In the genomic region with DNA sequence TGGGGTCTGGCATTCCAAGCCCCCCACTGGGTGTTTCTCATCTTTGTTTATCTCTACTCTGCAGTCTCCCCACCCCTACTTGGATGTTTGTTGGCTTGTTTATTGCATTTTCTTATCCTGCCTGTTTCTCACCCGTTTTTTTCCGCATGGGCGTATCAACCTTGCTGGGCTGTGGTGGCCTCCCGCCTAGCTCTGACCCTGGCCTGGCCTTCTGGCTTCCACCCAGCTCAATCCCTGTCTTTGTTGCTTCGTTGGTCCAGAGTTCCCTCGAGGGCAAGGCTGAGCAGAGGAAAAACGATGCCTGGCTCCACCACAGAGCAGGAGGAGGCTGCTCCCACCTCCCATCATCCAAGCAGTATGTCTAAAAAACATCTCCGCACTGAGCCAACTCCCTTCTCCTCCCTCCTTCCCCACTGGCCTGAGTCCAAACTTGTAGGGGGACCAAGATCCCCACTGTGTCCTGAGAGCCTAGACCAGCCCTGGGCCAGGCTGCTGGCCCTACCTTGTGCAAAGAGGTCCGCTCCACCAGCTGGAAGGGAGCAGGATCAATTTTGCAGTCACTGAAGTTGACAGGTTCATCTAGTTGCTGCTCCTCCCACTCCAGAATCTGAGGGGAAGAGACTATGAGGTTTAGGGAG, we compare ENCODE assay signal across 19 cellular contexts. TPM values are rescaled to one million over a fixed set of nuclear protein-coding genes. Genes with fewer than 3 reads are reported as not detected.
A peak's percentile ranks its signal among the peaks of the same experiment; 100 is the strongest.
DNase-seq lines count a peak whose midpoint lies in the region; FAIRE-seq and TF ChIP-seq lines count a peak whose summit lies in the region.
"Had no signal": no experiment of that assay in that cellular context is flagged by ENCODE, and none has a peak within 500 bp of the region (broad histone marks: within the 10 kb centered on the region; RNA-seq: fewer than 3 reads in every experiment).

No MANE protein-coding gene starts in this region.

- no peak overlapping the region for H2AFZ ChIP-seq in osteoblast (ENCODE audit: low read length)

- H3K27me3 ChIP-seq in A673 (replicated peaks; ENCODE audit: insufficient read depth, low read depth, low read length, poor library complexity) (no peaks in the 10 kb centered on the region), adrenal gland (no peaks in the 10 kb centered on the region), osteoblast (ENCODE audit: insufficient read depth, low read length) (no peaks in the 10 kb centered on the region)
- H3K27me3 ChIP-seq: gastroesophageal sphincter, thyroid gland had no signal

- no peaks in the 10 kb centered on the region for H3K79me2 ChIP-seq in osteoblast (ENCODE audit: insufficient read depth, low read length)

- BruUV-seq in A673 (replicated peaks; lab: Mats Ljungman, UMichigan) = no TSS peak

- H3K27ac ChIP-seq in A673 (ENCODE audit: low read depth, low read length, poor library complexity, severe bottlenecking) (peak overlapping the region; percentile 37), adrenal gland (peak overlapping the region in 3 of 5 donors; percentile 7 to 59 (median 23)), osteoblast (ENCODE audit: low read depth, low read length) (no peak overlapping the region)
- H3K27ac ChIP-seq: coronary artery, epithelial cell of prostate, gastroesophageal sphincter, thyroid gland had no signal

- H3K4me3 ChIP-seq in A673 (ENCODE audit: low read depth, low read length, poor library complexity, severe bottlenecking) = no peak overlapping the region
- H3K4me3 ChIP-seq in adrenal gland = no peak overlapping the region
- no peak overlapping the region for H3K4me3 ChIP-seq in osteoblast (ENCODE audit: insufficient read depth, low read length)
- H3K4me3 ChIP-seq: coronary artery, gastroesophageal sphincter, thyroid gland had no signal

- WGBS in adrenal gland, 4 donors = 17 to 39% (median 29%) methylated on average over 8 to 9 of the region's 9 CpGs

- peaks cover 5% of the 10 kb centered on the region for H3K36me3 ChIP-seq in A673 (ENCODE audit: insufficient read depth, low read length, poor library complexity, severe bottlenecking)
- H3K36me3 ChIP-seq in adrenal gland (replicated peaks in 1 of 2) = peaks cover 0 to 13% of the 10 kb centered on the region in 2 donors
- peaks cover 3% of the 10 kb centered on the region for H3K36me3 ChIP-seq in osteoblast (ENCODE audit: insufficient read depth, low read length)
- H3K36me3 ChIP-seq: thyroid gland had no signal

- no peak for FAIRE-seq in GM12892 (lab: Jason Lieb, UNC)

- no peak overlapping the region for H3K4me2 ChIP-seq in osteoblast (ENCODE audit: insufficient read depth, low read length)

- TF ChIP-seq POLR2A in adrenal gland (IDR thresholded peaks at IDR 0.05) (no peak), GM12892 (IDR thresholded peaks at IDR 0.05; ENCODE audit: low read depth, low read length) (no peak)

- CTCF ChIA-PET in A673 (lab: Charles Lee) (no interaction called here), HEK293T (lab: Yijun Ruan, JAX) (no interaction called here)

- H3K4me1 ChIP-seq in A673 (ENCODE audit: insufficient read depth, low read length, poor library complexity, severe bottlenecking) (peaks cover 15% of the 10 kb centered on the region), adrenal gland (replicated peaks in 1 of 2) (peaks cover 0 to 20% of the 10 kb centered on the region in 2 donors), osteoblast (ENCODE audit: insufficient read depth, low read length) (peaks cover 8% of the 10 kb centered on the region)
- H3K4me1 ChIP-seq: thyroid gland had no signal

- H4K20me1 ChIP-seq in osteoblast (ENCODE audit: insufficient read depth, low read length) = peaks cover 8% of the 10 kb centered on the region

- no peaks in the 10 kb centered on the region for H3K9me3 ChIP-seq in A673 (ENCODE audit: low read depth, low read length, poor library complexity, severe bottlenecking)
- H3K9me3 ChIP-seq in adrenal gland (replicated peaks in 1 of 3) = no peaks in the 10 kb centered on the region
- no peaks in the 10 kb centered on the region for H3K9me3 ChIP-seq in osteoblast (ENCODE audit: low read depth, low read length)
- H3K9me3 ChIP-seq: gastroesophageal sphincter, thyroid gland had no signal

- TF ChIP-seq CTCF in A673 (conservative IDR thresholded peaks at IDR 0.05; ENCODE audit: low read depth, low read length) (no peak), adrenal gland (IDR thresholded peaks at IDR 0.05) (no peak), osteoblast (IDR thresholded peaks at IDR 0.05; ENCODE audit: extremely low read depth, low read depth, low read length) (no peak)

- POLR2A ChIA-PET in A673 (lab: Charles Lee; ENCODE audit: low non-redundant PET) (no interaction called here), HEK293T (lab: Yijun Ruan, JAX) (no interaction called here)

- no peak for DNase-seq in A673 (ENCODE audit: low spot score)
- DNase-seq in adrenal gland = peak in 6 of 7 donors; percentile 58 to 81 (median 76)
- peak; percentile 24 for DNase-seq in iPS-NIHi7 (ENCODE audit: extremely low spot score)
- DNase-seq in osteoblast (ENCODE audit: insufficient read length, low spot score, missing footprints) = peak; percentile 29
- DNase-seq in NCI-H446 treated with DMSO at 0.1 percent for 48 hours (lab: John Stamatoyannopoulos, UW) = no peak
- DNase-seq in GM12892 (ENCODE audit: insufficient read length) = no peak
- DNase-seq in NCI-H1436 (lab: John Stamatoyannopoulos, UW) = no peak
- no peak for DNase-seq in HEK293T (ENCODE audit: extremely low spot score)
- DNase-seq: ACHN; activated naive CD4-positive, alpha-beta T cell treated with anti-CD3 and anti-CD28 coated beads for 36 hours; CD4-positive, CD25-positive, alpha-beta regulatory T cell; MM.1S; naive B cell; NCI-H1930; NCI-H510A; thyroid gland had no signal

- intact Hi-C loops in A673 (cut with micrococcal nuclease; ENCODE audit: unreplicated experiment) (no loop called here), adrenal gland (cut with DNase I) (no loop called here)

TF ChIP-seq in HEK293T, 16 proteins besides CTCF, POLR2A, EP300 and RAD21:
- TF ChIP-seq, protein P1, sequence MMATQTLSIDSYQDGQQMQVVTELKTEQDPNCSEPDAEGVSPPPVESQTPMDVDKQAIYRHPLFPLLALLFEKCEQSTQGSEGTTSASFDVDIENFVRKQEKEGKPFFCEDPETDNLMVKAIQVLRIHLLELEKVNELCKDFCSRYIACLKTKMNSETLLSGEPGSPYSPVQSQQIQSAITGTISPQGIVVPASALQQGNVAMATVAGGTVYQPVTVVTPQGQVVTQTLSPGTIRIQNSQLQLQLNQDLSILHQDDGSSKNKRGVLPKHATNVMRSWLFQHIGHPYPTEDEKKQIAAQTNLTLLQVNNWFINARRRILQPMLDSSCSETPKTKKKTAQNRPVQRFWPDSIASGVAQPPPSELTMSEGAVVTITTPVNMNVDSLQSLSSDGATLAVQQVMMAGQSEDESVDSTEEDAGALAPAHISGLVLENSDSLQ (IDR thresholded peaks at IDR 0.05) = no peak
- no peak for TF ChIP-seq CTBP1 (IDR thresholded peaks at IDR 0.05; ENCODE audit: borderline replicate concordance)

RNA-seq across cellular contexts. Expression of a gene that starts 9.8 kb away (rescaled TPM):
- total RNA-seq in A673 (2021) (11.2 and 14.8 TPM in 2 replicates), adrenal gland (10 to 100 TPM in 5 of 8 donors, 1 to 10 TPM in 3; 7.5 to 24.4 (median 14.9) TPM), osteoblast (3.2 and 4.3 TPM in 2 replicates)
- polyA plus RNA-seq in adrenal gland = 10 to 100 TPM; 11.4 to 27.8 (median 22.3) TPM
- 1.2 TPM for polyA plus RNA-seq in GM12892 (2012; ENCODE audit: missing spikeins)

RNA-seq across cellular contexts. Expression of a gene that starts 9.9 kb away (rescaled TPM):
- 92.1 and 92.6 TPM in 2 replicates for total RNA-seq in A673 (2021)
- total RNA-seq in adrenal gland = 100 to 1,000 TPM in 1 of 8 donors, 10 to 100 TPM in 7; 63.1 to 101 (median 71.1) TPM
- 100 to 1,000 TPM in 2 of 3 donors, 10 to 100 TPM in 1; 87.7 to 199 (median 194) TPM for polyA plus RNA-seq in adrenal gland
- total RNA-seq in osteoblast = 47.4 and 61.2 TPM in 2 replicates
- polyA plus RNA-seq in GM12892 (2012; ENCODE audit: missing spikeins) = 138 TPM

RNA-seq across cellular contexts. Expression of a gene that starts 14.2 kb away (rescaled TPM):
- 15.1 and 23.2 TPM in 2 replicates for total RNA-seq in A673 (2021)
- 10 to 100 TPM; 16.4 to 42.4 (median 33.7) TPM for total RNA-seq in adrenal gland
- polyA plus RNA-seq in adrenal gland = 10 to 100 TPM; 13.3 to 43.0 (median 39.4) TPM
- 9.8 and 10.6 TPM in 2 replicates for total RNA-seq in osteoblast
- polyA plus RNA-seq in GM12892 (2012; ENCODE audit: missing spikeins) = 1.6 TPM

RNA-seq across cellular contexts. Expression of a gene that starts 26.4 kb away (rescaled TPM):
- not detected in 2 replicates for total RNA-seq in A673 (2021)
- total RNA-seq in adrenal gland = 1 to 10 TPM in 3 of 8 donors, under 1 TPM in 2, not detected in 3; 0.60 to 5.3 (median 2.5) TPM
- polyA plus RNA-seq in adrenal gland = 1 to 10 TPM in 2 of 3 donors, under 1 TPM in 1; 0.82 to 4.4 (median 2.2) TPM
- under 0.01 TPM in 1 of 2 replicates, not detected in the other for total RNA-seq in osteoblast
- not detected for polyA plus RNA-seq in GM12892 (2012; ENCODE audit: missing spikeins)
- total RNA-seq: activated naive CD4-positive, alpha-beta T cell treated with anti-CD3 and anti-CD28 coated beads for 36 hours; CD4-positive, CD25-positive, alpha-beta regulatory T cell had no signal
- polyA plus RNA-seq: CD4-positive, CD25-positive, alpha-beta regulatory T cell had no signal

RNA-seq across cellular contexts. Expression of a gene that starts 28.2 kb away (rescaled TPM):
- total RNA-seq in A673 (2021) (0.06 and 0.57 TPM in 2 replicates), adrenal gland (100 to 1,000 TPM in 1 of 8 donors, 10 to 100 TPM in 6, 1 to 10 TPM in 1; 4.8 to 101 (median 23.7) TPM), osteoblast (0.29 and 0.36 TPM in 2 replicates)
- 10 to 100 TPM in 2 of 3 donors, 1 to 10 TPM in 1; 1.9 to 51.0 (median 41.2) TPM for polyA plus RNA-seq in adrenal gland
- not detected for polyA plus RNA-seq in GM12892 (2012; ENCODE audit: missing spikeins)
- total RNA-seq: activated naive CD4-positive, alpha-beta T cell treated with anti-CD3 and anti-CD28 coated beads for 36 hours; CD4-positive, CD25-positive, alpha-beta regulatory T cell had no signal
- polyA plus RNA-seq: CD4-positive, CD25-positive, alpha-beta regulatory T cell had no signal

Comparison
In these comparisons a context has a peak if more than half of its experiments do, and no peak if none do; other contexts are left out.
1. DNase-seq: peak in adrenal gland (6 of 7), iPS-NIHi7 (single experiment) and osteoblast (single experiment); none in A673 (single experiment), NCI-H446 treated with DMSO at 0.1 percent for 48 hours (single experiment), GM12892 (single experiment), NCI-H1436 (single experiment) and HEK293T (single experiment).